22 cellular contexts compared by ENCODE assay signal in the genomic region with DNA sequence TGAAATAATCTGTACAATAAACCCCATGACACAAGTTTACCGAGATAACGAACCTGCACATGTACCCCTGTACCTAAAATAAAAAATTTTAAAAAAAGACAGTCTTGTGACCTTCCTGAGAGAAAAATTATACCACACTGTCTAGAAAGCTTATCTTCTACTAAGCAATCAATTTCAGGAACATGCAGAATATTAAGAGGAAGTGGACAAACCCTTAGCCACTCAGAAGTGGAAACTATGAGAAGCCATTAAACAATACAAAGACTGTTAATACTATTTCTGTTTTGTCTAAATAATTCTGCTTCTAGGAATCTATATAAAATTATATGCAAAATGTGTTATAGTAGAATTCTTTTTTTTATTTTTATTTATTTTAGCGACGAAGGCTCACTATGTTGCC.
"Had no signal": no experiment of that assay in that cellular context is flagged by ENCODE, and none has a peak within 500 bp of the region (broad histone marks: within the 10 kb centered on the region; RNA-seq: fewer than 3 reads in every experiment).

No MANE protein-coding gene starts in this region.

- H3K9me3 ChIP-seq: left ventricle myocardium inferior, lower lobe of right lung, ovary, right atrium auricular region, sigmoid colon, testis, tibial nerve had no signal

- DNase-seq: dorsolateral prefrontal cortex; effector CD8-positive, alpha-beta T cell; foreskin melanocyte; head of caudate nucleus; kidney; left cardiac atrium; left ventricle myocardium inferior; lower lobe of right lung; natural killer cell; nucleus accumbens; ovary; sigmoid colon; stimulated activated CD4-positive, alpha-beta T cell treated with anti-CD3 and anti-CD28 coated beads, Interleukin-2, amount 100 ng/mL, for 24 hours; stimulated activated CD4-positive, alpha-beta T cell treated with anti-CD3 and anti-CD28 coated beads, Interleukin-4, amount 100 ng/mL, for 4 hours; stimulated activated naive B cell treated with anti-CD40 and anti-IgM and Interleukin-4, amounts not matched to agents 10 μg/mL and 1 μg/mL and 100 μg/mL, for 72 hours; stimulated activated naive CD8-positive, alpha-beta T cell treated with anti-CD3 and anti-CD28 coated beads, Interleukin-15, amount 100 ng/mL, for 72 hours; testis had no signal

- H3K4me3 ChIP-seq: dorsolateral prefrontal cortex, hepatocyte, left ventricle myocardium inferior, lower lobe of right lung, neural progenitor cell, ovary, right atrium auricular region, sigmoid colon, skin epidermis, testis, tibial nerve had no signal

- H3K4me1 ChIP-seq: left ventricle myocardium inferior, lower lobe of right lung, neural progenitor cell, right atrium auricular region, sigmoid colon, testis, tibial nerve had no signal

- ATAC-seq: left cardiac atrium; natural killer cell; stimulated activated naive B cell treated with anti-CD40 and anti-IgM and Interleukin-4, amounts not matched to agents 10 μg/mL and 1 μg/mL and 100 μg/mL, for 72 hours; stimulated activated naive CD8-positive, alpha-beta T cell treated with anti-CD3 and anti-CD28 coated beads, Interleukin-15, amount 100 ng/mL, for 72 hours had no signal

- H3K27me3 ChIP-seq: hepatocyte, neural progenitor cell, ovary, right atrium auricular region, sigmoid colon, testis, tibial nerve had no signal

- H3K36me3 ChIP-seq: left ventricle myocardium inferior, lower lobe of right lung, neural progenitor cell, ovary, right atrium auricular region, sigmoid colon, tibial nerve had no signal

- H3K27ac ChIP-seq: dorsolateral prefrontal cortex, hepatocyte, left ventricle myocardium inferior, lower lobe of right lung, neural progenitor cell, ovary, right atrium auricular region, sigmoid colon, skin epidermis, testis, tibial nerve had no signal
